Comparison of ENCODE assay signal across 8 cellular contexts in the genomic region with DNA sequence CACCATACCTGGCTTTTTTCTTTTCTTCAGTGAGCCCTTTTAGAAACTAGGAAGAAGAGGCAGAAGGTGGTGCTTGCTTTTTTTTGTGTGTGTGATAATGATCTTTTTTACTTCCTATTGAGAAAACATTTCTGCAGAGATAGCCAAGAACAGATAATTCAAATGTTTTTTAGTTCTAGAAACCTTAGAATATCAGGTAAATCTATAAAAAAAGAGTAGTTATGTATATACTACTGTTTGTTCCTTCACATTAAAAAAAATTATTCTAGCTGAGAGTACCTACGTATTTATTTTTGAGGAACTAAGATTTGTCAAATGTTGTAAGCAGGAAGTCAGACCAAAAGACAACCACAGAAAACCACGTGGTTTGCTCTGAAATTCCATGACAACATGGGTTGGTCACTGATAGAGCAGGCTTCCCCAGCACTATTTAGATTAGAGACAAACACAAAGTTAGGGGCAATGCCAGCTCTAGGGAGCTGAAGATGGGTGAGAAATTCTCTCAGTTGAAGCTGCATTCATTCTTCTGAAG. TPM values are rescaled to one million over a fixed set of nuclear protein-coding genes. Genes with fewer than 3 reads are reported as not detected.
DNase-seq lines count a peak whose midpoint lies in the region; ATAC-seq and TF ChIP-seq lines count a peak whose summit lies in the region.

No MANE protein-coding gene starts in this region.

- H3F3A ChIP-seq in PC-9 (ENCODE audit: insufficient read depth, low read depth) = no peaks in the 10 kb centered on the region

- H3K4me3 Mint-ChIP-seq in activated naive CD8-positive, alpha-beta T cell treated with anti-CD3 and anti-CD28 coated beads, Interleukin-2, amount 50 U/mL, for 24 hours = peak overlapping the region; percentile 61
- peak overlapping the region; percentile 45 to 89 (median 80) for H3K4me3 Mint-ChIP-seq in naive B cell

- BruUV-seq in PC-9 (replicated peaks; lab: Mats Ljungman, UMichigan) = no TSS peak

- no peaks in the 10 kb centered on the region for H3K9me3 ChIP-seq in PC-9 (ENCODE audit: insufficient read depth, low read depth)

- CTCF ChIA-PET in PC-9 (lab: Charles Lee) = no interaction called here

- H4K20me1 ChIP-seq in PC-9 (ENCODE audit: insufficient read depth) = no peaks in the 10 kb centered on the region; the same call in 1 of the 2 replicates

- ATAC-seq in GM18861 (IDR thresholded peaks at IDR 0.05; ENCODE audit: unreplicated experiment) = peak; percentile 69
- peak; percentile 74 for ATAC-seq in HG02943 (IDR thresholded peaks at IDR 0.05; ENCODE audit: low read depth, unreplicated experiment)
- peak; percentile 88 for ATAC-seq in activated naive CD8-positive, alpha-beta T cell treated with anti-CD3 and anti-CD28 coated beads, Interleukin-2, amount 50 U/mL, for 24 hours
- peak; percentile 96 for ATAC-seq in naive B cell (ENCODE audit: low read depth in 2 of 2)

- no peak overlapping the region for H2AFZ ChIP-seq in PC-9

- H3K79me2 ChIP-seq in PC-9 (ENCODE audit: low read depth) = 0 out of 2 replicates have a peak, but pooled peaks cover 4% of the 10 kb centered on the region

- no peak overlapping the region for H3K4me2 ChIP-seq in PC-9

- peak; percentile 25 to 49 for DNase-seq in PC-9
- DNase-seq in activated naive CD8-positive, alpha-beta T cell treated with anti-CD3 and anti-CD28 coated beads, Interleukin-2, amount 50 U/mL, for 24 hours = peak; percentile 58
- peak; percentile 84 for DNase-seq in naive B cell
- no peak for DNase-seq in superior temporal gyrus (ENCODE audit: extremely low spot score)
- no peak for DNase-seq in NCI-H345 treated with DMSO at 0.1 percent for 48 hours (lab: John Stamatoyannopoulos, UW; ENCODE audit: unreplicated experiment)
- no peak for DNase-seq in NCI-H82 treated with DMSO at 0.1 percent for 48 hours (lab: John Stamatoyannopoulos, UW; ENCODE audit: unreplicated experiment)

- intact Hi-C loops in PC-9 (cut with micrococcal nuclease; ENCODE audit: unreplicated experiment) = no loop called here

- peaks cover 86% of the 10 kb centered on the region for H3K4me1 Mint-ChIP-seq in activated naive CD8-positive, alpha-beta T cell treated with anti-CD3 and anti-CD28 coated beads, Interleukin-2, amount 50 U/mL, for 24 hours
- H3K4me1 Mint-ChIP-seq in naive B cell = peaks cover 56 to 66% (median 60%) of the 10 kb centered on the region in 3 donors

- H3K4me3 ChIP-seq in PC-9 = no peak overlapping the region

- TF ChIP-seq CTCF in PC-9 (conservative IDR thresholded peaks at IDR 0.05) = no peak

- H3K27ac ChIP-seq in PC-9 = no peak overlapping the region; the same call in 1 of the 2 replicates

- no peaks in the 10 kb centered on the region for H3K4me1 ChIP-seq in PC-9 (replicated peaks; ENCODE audit: insufficient read depth)

- no peaks in the 10 kb centered on the region for H3K27me3 ChIP-seq in PC-9 (ENCODE audit: insufficient read depth, low read depth)

- no peaks in the 10 kb centered on the region for H3K9me2 ChIP-seq in PC-9 (ENCODE audit: insufficient read depth)

- peak overlapping the region; percentile 92 for H3K27ac Mint-ChIP-seq in activated naive CD8-positive, alpha-beta T cell treated with anti-CD3 and anti-CD28 coated beads, Interleukin-2, amount 50 U/mL, for 24 hours
- peak overlapping the region; percentile 98 to 99 (median 99) for H3K27ac Mint-ChIP-seq in naive B cell

- POLR2A ChIA-PET in PC-9 (lab: Charles Lee; ENCODE audit: unreplicated experiment) = interaction anchor here (0.6 kb wide), 1 partner anchor 490 kb away, joined by 3 read pairs; a partner anchor contains a TSS

- H3K36me3 ChIP-seq in PC-9 (ENCODE audit: low read depth) = peaks cover 46% of the 10 kb centered on the region; the same call in 1 of the 2 replicates

- peaks cover 87% of the 10 kb centered on the region for H3K36me3 Mint-ChIP-seq in activated naive CD8-positive, alpha-beta T cell treated with anti-CD3 and anti-CD28 coated beads, Interleukin-2, amount 50 U/mL, for 24 hours (ENCODE audit: low read depth)
- H3K36me3 Mint-ChIP-seq in naive B cell = peaks cover 34 to 38% of the 10 kb centered on the region in 2 donors

- H3K9me3 Mint-ChIP-seq in activated naive CD8-positive, alpha-beta T cell treated with anti-CD3 and anti-CD28 coated beads, Interleukin-2, amount 50 U/mL, for 24 hours = no peaks in the 10 kb centered on the region
- no peaks in the 10 kb centered on the region for H3K9me3 Mint-ChIP-seq in naive B cell

- H3K27me3 Mint-ChIP-seq in activated naive CD8-positive, alpha-beta T cell treated with anti-CD3 and anti-CD28 coated beads, Interleukin-2, amount 50 U/mL, for 24 hours = no peaks in the 10 kb centered on the region
- H3K27me3 Mint-ChIP-seq in naive B cell = no peaks in the 10 kb centered on the region

RNA-seq across cellular contexts. Expression of a gene that starts 12.8 kb away (rescaled TPM):
- 43.7 and 60.9 TPM in 2 replicates for total RNA-seq in PC-9 (2021)
- polyA plus RNA-seq in naive B cell (ENCODE audit: low read depth in 6 of 6) = 100 to 1,000 TPM; 116 to 199 (median 173) TPM

RNA-seq across cellular contexts. Expression of a gene that starts 19.0 kb away (rescaled TPM):
- total RNA-seq in PC-9 (2021) = 65.9 and 71.1 TPM in 2 replicates
- 10 to 100 TPM; 24.8 to 49.1 (median 38.4) TPM for polyA plus RNA-seq in naive B cell (ENCODE audit: low read depth in 6 of 6)

Comparison
In these comparisons a context has a peak if more than half of its experiments do, and no peak if none do; other contexts are left out.
1. DNase-seq: peak in PC-9 (2 of 2), activated naive CD8-positive, alpha-beta T cell treated with anti-CD3 and anti-CD28 coated beads, Interleukin-2, amount 50 U/mL, for 24 hours (single experiment) and naive B cell (single experiment); none in superior temporal gyrus (single experiment), NCI-H345 treated with DMSO at 0.1 percent for 48 hours (single experiment) and NCI-H82 treated with DMSO at 0.1 percent for 48 hours (single experiment).
2. Peak in every context shown above with its lines, with median percentiles within 50 percentile points of each other: ATAC-seq.